ENCODE assay signal across 12 cellular contexts in genomic region chr6:312704-313485, GRCh38. TPM values are rescaled to one million over a fixed set of nuclear protein-coding genes. Genes with fewer than 3 reads are reported as not detected.
DNase-seq lines count a peak whose midpoint lies in the region; ATAC-seq and TF ChIP-seq lines count a peak whose summit lies in the region.
"Had no signal": no experiment of that assay in that cellular context is flagged by ENCODE, and none has a peak within 500 bp of the region (broad histone marks: within the 10 kb centered on the region; RNA-seq: fewer than 3 reads in every experiment).

No MANE protein-coding gene starts in this region.

- no peak overlapping the region for H3K27ac Mint-ChIP-seq in mesothelial cell of epicardium
- H3K27ac Mint-ChIP-seq: brain had no signal

- peak; percentile 42; the same call in 2 of the 3 replicates for ATAC-seq in DND-41 (ENCODE audit: insufficient read depth, low read depth)
- peak in 6 of 8 donors; percentile 19 to 84 (median 38) for ATAC-seq in heart right ventricle

- H3K4me1 Mint-ChIP-seq in mesothelial cell of epicardium = no peaks in the 10 kb centered on the region

- no peaks in the 10 kb centered on the region for H3K79me2 ChIP-seq in DND-41 (ENCODE audit: insufficient read depth, low read length)

- no peak overlapping the region for H3K4me3 Mint-ChIP-seq in mesothelial cell of epicardium
- H3K4me3 Mint-ChIP-seq: brain had no signal

- no peak overlapping the region for H3K4me3 ChIP-seq in DND-41 (ENCODE audit: low read depth in 1 of 2, low read length in 2 of 2)
- no peak overlapping the region for H3K4me3 ChIP-seq in heart right ventricle
- H3K4me3 ChIP-seq in sigmoid colon = no peak overlapping the region
- H3K4me3 ChIP-seq: tibial artery had no signal

- no peak overlapping the region for H2AFZ ChIP-seq in DND-41 (ENCODE audit: low read depth, low read length)

- intact Hi-C loops in heart right ventricle (cut with DNase I) (loop anchor here in 1 of 10 donors (2.0 kb wide), 1 partner anchor 20 kb away; the partner anchor contains the start of gene DUSP22), sigmoid colon (cut with DNase I) (no loop called here)

- no peak overlapping the region for H3K9ac ChIP-seq in DND-41 (ENCODE audit: low read depth, low read length)

- TF ChIP-seq EP300 in sigmoid colon (IDR thresholded peaks at IDR 0.05) = no peak

- H3K36me3 Mint-ChIP-seq in mesothelial cell of epicardium = no peaks in the 10 kb centered on the region

- no peaks in the 10 kb centered on the region for H3K36me3 ChIP-seq in DND-41 (ENCODE audit: insufficient read depth, low read length)
- no peaks in the 10 kb centered on the region for H3K36me3 ChIP-seq in heart right ventricle
- peaks cover 0 to 5% (median 0%) of the 10 kb centered on the region in 4 donors for H3K36me3 ChIP-seq in sigmoid colon

- H3K9me3 Mint-ChIP-seq in mesothelial cell of epicardium = peaks cover 26% of the 10 kb centered on the region

- no peaks in the 10 kb centered on the region for H3K9me3 ChIP-seq in DND-41 (ENCODE audit: insufficient read depth, low read length, severe bottlenecking)
- H3K9me3 ChIP-seq in heart right ventricle = no peaks in the 10 kb centered on the region
- no peaks in the 10 kb centered on the region for H3K9me3 ChIP-seq in sigmoid colon
- H3K9me3 ChIP-seq: tibial artery had no signal

- no peaks in the 10 kb centered on the region for H3K27me3 Mint-ChIP-seq in mesothelial cell of epicardium (ENCODE audit: low read depth)
- H3K27me3 Mint-ChIP-seq: brain had no signal

- H3K27ac ChIP-seq in DND-41 (ENCODE audit: low read length) (no peak overlapping the region), heart right ventricle (peak overlapping the region in 8 of 10 donors; percentile 3 to 73 (median 38)), sigmoid colon (peak overlapping the region in 3 of 4 donors; percentile 3 to 9 (median 6))
- H3K27ac ChIP-seq: tibial artery had no signal

- H3K4me1 ChIP-seq in DND-41 (ENCODE audit: insufficient read depth, low read length) (no peaks in the 10 kb centered on the region), heart right ventricle (peaks cover 0 to 48% (median 31%) of the 10 kb centered on the region in 9 donors), sigmoid colon (peaks cover 0 to 25% (median 7%) of the 10 kb centered on the region in 4 donors)
- H3K4me1 ChIP-seq: tibial artery had no signal

- WGBS in heart right ventricle, 2 donors = 56 to 62% methylated on average over 3 of the region's 3 CpGs
- 48 to 57% methylated on average over 3 of the region's 3 CpGs for WGBS in sigmoid colon, 2 donors

- no peaks in the 10 kb centered on the region for H4K20me1 ChIP-seq in DND-41 (ENCODE audit: insufficient read depth, low read length)

- TF ChIP-seq CTCF in DND-41 (IDR thresholded peaks at IDR 0.05; ENCODE audit: borderline replicate concordance, extremely low read depth, low read length, poor library complexity, severe bottlenecking) = no peak
- no peak for TF ChIP-seq CTCF in heart right ventricle (IDR thresholded peaks at IDR 0.05)
- no peak for TF ChIP-seq CTCF in sigmoid colon (IDR thresholded peaks at IDR 0.05)
- no peak for TF ChIP-seq CTCF in mesothelial cell of epicardium (IDR thresholded peaks at IDR 0.05; ENCODE audit: unreplicated experiment)

- no peak for TF ChIP-seq POLR2A in sigmoid colon (IDR thresholded peaks at IDR 0.05)

- H3K4me2 ChIP-seq in DND-41 (ENCODE audit: insufficient read depth, low read length) = no peak overlapping the region

- no peaks in the 10 kb centered on the region for H3K27me3 ChIP-seq in DND-41 (ENCODE audit: insufficient read depth, low read length, poor library complexity)
- H3K27me3 ChIP-seq in heart right ventricle = no peaks in the 10 kb centered on the region
- no peaks in the 10 kb centered on the region for H3K27me3 ChIP-seq in sigmoid colon
- H3K27me3 ChIP-seq: tibial artery had no signal

- DNase-seq in DND-41 (no peak), NAMALWA (ENCODE audit: low spot score) (peak; percentile 46), heart right ventricle (no peak), sigmoid colon (no peak), Kasumi-1 (lab: John Stamatoyannopoulos, UW) (no peak), mesothelial cell of epicardium (ENCODE audit: low spot score in 2 of 2, unreplicated experiment in 2 of 2) (no peak), putamen (ENCODE audit: low spot score) (no peak), activated gamma-delta T cell treated with Interleukin-2 at 50 U/mL for 16 hours (no peak)
- DNase-seq: kidney, OCI-M1 had no signal

RNA-seq across cellular contexts. Expression of gene DUSP22, which starts 20.6 kb away (rescaled TPM):
- total RNA-seq in heart right ventricle (10 to 100 TPM; 43.4 to 70.4 (median 52.5) TPM), sigmoid colon (100 to 1,000 TPM in 1 of 4 donors, 10 to 100 TPM in 3; 55.6 to 113 (median 80.5) TPM), mesothelial cell of epicardium (29.9 to 32.0 TPM (median 30.9 TPM) in 3 replicates)
- polyA plus RNA-seq in heart right ventricle (10 to 100 TPM; 32.0 to 37.1 TPM), sigmoid colon (10 to 100 TPM; 15.7 to 35.3 (median 32.4) TPM)
